Comparison of ENCODE assay signal across 9 cellular contexts in genomic region chr17:28947639-28948038, GRCh38. TPM values are rescaled to one million over a fixed set of nuclear protein-coding genes. Genes with fewer than 3 reads are reported as not detected.
DNase-seq lines count a peak whose midpoint lies in the region; ATAC-seq and TF ChIP-seq lines count a peak whose summit lies in the region.
"Had no signal": no experiment of that assay in that cellular context is flagged by ENCODE, and none has a peak within 500 bp of the region (broad histone marks: within the 10 kb centered on the region; RNA-seq: fewer than 3 reads in every experiment).

No MANE protein-coding gene starts in this region.

- in situ Hi-C loops in astrocyte of the cerebellum (cut with HindIII; ENCODE audit: low sequenced_read_pairs): no loop called here

- peaks cover 81% of the 10 kb centered on the region for H3K79me2 ChIP-seq in ACC112 (ENCODE audit: control insufficient read depth, insufficient read depth, low read length, unreplicated experiment)

- H3K27ac Mint-ChIP-seq in naive thymus-derived CD8-positive, alpha-beta T cell: peak overlapping the region; percentile 93 to 98 (median 97)

- TF ChIP-seq CTCF in astrocyte of the cerebellum (IDR thresholded peaks at IDR 0.05; ENCODE audit: low read depth, low read length, missing control alignments): no peak

- POLR2A ChIA-PET in naive thymus-derived CD8-positive, alpha-beta T cell (lab: Charles Lee): interaction anchor here (0.7 to 5.1 kb wide), 4 partner anchors 21 to 612 kb away, joined by 3 to 82 read pairs (median 6); partner anchors contain the start of genes IFT20 and RPL23A

- H3K4me3 ChIP-seq in ACC112 (ENCODE audit: low read depth, low read length): peak overlapping the region; percentile 95
- H3K4me3 ChIP-seq in HUES6 (ENCODE audit: low read depth, low read length): 0 out of 2 replicates have a peak overlapping the region, but pooled peaks have one; percentile 10
- peak overlapping the region; percentile 93 for H3K4me3 ChIP-seq in astrocyte of the cerebellum (ENCODE audit: low read depth, low read length)

- H3K27me3 ChIP-seq in ACC112 (ENCODE audit: insufficient read depth, low read length) (no peaks in the 10 kb centered on the region), HUES6 (ENCODE audit: control insufficient read depth, insufficient read depth, low read length) (no peaks in the 10 kb centered on the region)
- H3K27me3 ChIP-seq: upper lobe of left lung had no signal

- H3K4me1 ChIP-seq in ACC112 (ENCODE audit: control insufficient read depth, insufficient read depth, low read length, unreplicated experiment) (peaks cover 36% of the 10 kb centered on the region), HUES6 (ENCODE audit: control insufficient read depth, insufficient read depth, low read length) (peaks cover 13% of the 10 kb centered on the region)

- H2AFZ ChIP-seq in ACC112 (ENCODE audit: low read length, unreplicated experiment): no peak overlapping the region

- no peaks in the 10 kb centered on the region for H3K9me3 Mint-ChIP-seq in naive thymus-derived CD8-positive, alpha-beta T cell

- H3K36me3 ChIP-seq in ACC112 (ENCODE audit: insufficient read depth, low read length) (peaks cover 9% of the 10 kb centered on the region; the same call in 1 of the 2 replicates), HUES6 (ENCODE audit: control insufficient read depth, insufficient read depth, low read length) (peaks cover 28% of the 10 kb centered on the region)

- no peak overlapping the region for H3K9ac ChIP-seq in HUES6 (ENCODE audit: low read length)

- H3K9me3 ChIP-seq in HUES6 (ENCODE audit: control insufficient read depth, insufficient read depth, low read depth, low read length): no peaks in the 10 kb centered on the region
- H3K9me3 ChIP-seq: upper lobe of left lung had no signal

- peaks cover 23 to 61% (median 56%) of the 10 kb centered on the region in 4 donors for H3K4me1 Mint-ChIP-seq in naive thymus-derived CD8-positive, alpha-beta T cell

- H3K4me3 Mint-ChIP-seq in naive thymus-derived CD8-positive, alpha-beta T cell: peak overlapping the region in 9 of 10 donors; percentile 94 to 98 (median 95)

- ATAC-seq in naive thymus-derived CD8-positive, alpha-beta T cell: no peak
- ATAC-seq in HG03457 (IDR thresholded peaks at IDR 0.05; ENCODE audit: unreplicated experiment): no peak

- H3K36me3 Mint-ChIP-seq in naive thymus-derived CD8-positive, alpha-beta T cell: peaks cover 0 to 40% (median 0%) of the 10 kb centered on the region in 3 donors

- no peak for DNase-seq in astrocyte of the cerebellum (ENCODE audit: low read depth)
- peak in 1 of 10 donors; percentile 10 for DNase-seq in naive thymus-derived CD8-positive, alpha-beta T cell
- DNase-seq in NCI-H82 treated with DMSO at 0.1 percent for 48 hours (lab: John Stamatoyannopoulos, UW; ENCODE audit: unreplicated experiment): no peak
- DNase-seq in COLO668 (lab: John Stamatoyannopoulos, UW; ENCODE audit: unreplicated experiment): no peak
- DNase-seq in SHP77 (lab: John Stamatoyannopoulos, UW): no peak
- DNase-seq: upper lobe of left lung had no signal

- no peaks in the 10 kb centered on the region for H3K27me3 Mint-ChIP-seq in naive thymus-derived CD8-positive, alpha-beta T cell

- peak overlapping the region; percentile 68 for H3K27ac ChIP-seq in ACC112 (ENCODE audit: low read depth, low read length)
- no peak overlapping the region for H3K27ac ChIP-seq in HUES6 (ENCODE audit: low read depth, low read length)

RNA-seq across cellular contexts. Expression of gene PHF12, which starts 3.7 kb away (rescaled TPM):
- total RNA-seq in naive thymus-derived CD8-positive, alpha-beta T cell: 100 to 1,000 TPM; 117 to 124 TPM
- 10 to 100 TPM in 1 of 3 donors, 1 to 10 TPM in 2; 5.2 to 12.0 (median 6.2) TPM for polyA plus RNA-seq in naive thymus-derived CD8-positive, alpha-beta T cell

RNA-seq across cellular contexts. Expression of gene DHRS13, which starts 44.8 kb away (rescaled TPM):
- total RNA-seq in naive thymus-derived CD8-positive, alpha-beta T cell: 10 to 100 TPM; 46.1 to 47.3 TPM
- 10 to 100 TPM; 17.1 to 22.8 (median 19.4) TPM for polyA plus RNA-seq in naive thymus-derived CD8-positive, alpha-beta T cell

RNA-seq across cellular contexts. Expression of gene FLOT2, which starts 50.1 kb away (rescaled TPM):
- 100 to 1,000 TPM; 206 to 213 TPM for total RNA-seq in naive thymus-derived CD8-positive, alpha-beta T cell
- 100 to 1,000 TPM; 230 to 253 (median 237) TPM for polyA plus RNA-seq in naive thymus-derived CD8-positive, alpha-beta T cell

RNA-seq across cellular contexts. Expression of gene SEZ6, which starts 58.2 kb away (rescaled TPM):
- total RNA-seq in naive thymus-derived CD8-positive, alpha-beta T cell: not detected
- polyA plus RNA-seq in naive thymus-derived CD8-positive, alpha-beta T cell: 1 to 10 TPM in 1 of 3 donors, under 1 TPM in 2; 0.40 to 1.5 (median 0.85) TPM

Comparison
In these comparisons a context has a peak if more than half of its experiments do, and no peak if none do; other contexts are left out.
1. H3K4me3 ChIP-seq: peak in every context shown above with its lines; median percentile 95 in ACC112; 93 in astrocyte of the cerebellum; 10 in HUES6.